1 cellular context compared by ENCODE assay signal in genomic region chr17:37489197-37490001, GRCh38.
A peak's percentile ranks its signal among the peaks of the same experiment; 100 is the strongest.
TF ChIP-seq lines count a peak whose summit lies in the region.

Gene DUSP14 (plus strand): TSS chr17:37489891. CDS start chr17:37512273, 22,382 bp downstream.

TF ChIP-seq in HepG2, 621 proteins besides CTCF, POLR2A, EP300 and RAD21 (continued from another document and continues in another):
- TF ChIP-seq ZSCAN5A (CRISPR knock-in tag; IDR thresholded peaks at IDR 0.05; ENCODE audit: borderline replicate concordance) (0 out of 2 replicates have a peak, but pooled peaks have one; percentile 70), GFI1 (CRISPR knock-in tag; IDR thresholded peaks at IDR 0.05; ENCODE audit: borderline replicate concordance) (no peak), NRL (CRISPR knock-in tag; IDR thresholded peaks at IDR 0.05; ENCODE audit: borderline replicate concordance) (peak; percentile 71; the same call in 1 of the 2 replicates), HDAC6 (IDR thresholded peaks at IDR 0.05; ENCODE audit: low read depth, low read length) (no peak), MLX (CRISPR knock-in tag; IDR thresholded peaks at IDR 0.05) (no peak), RCOR2 (CRISPR knock-in tag; IDR thresholded peaks at IDR 0.05) (no peak), ETV6 (CRISPR knock-in tag; conservative IDR thresholded peaks at IDR 0.05) (peak; percentile 82; the same call in 1 of the 2 replicates), HOXA3 (CRISPR knock-in tag; IDR thresholded peaks at IDR 0.05) (peak; percentile 28; the same call in 1 of the 2 replicates), ZNF530 (CRISPR knock-in tag; IDR thresholded peaks at IDR 0.05; ENCODE audit: low read depth) (no peak), TBL1XR1 (IDR thresholded peaks at IDR 0.05; ENCODE audit: borderline replicate concordance, low read length, partially characterized antibody) (no peak), TBX2 (CRISPR knock-in tag; IDR thresholded peaks at IDR 0.05; ENCODE audit: borderline replicate concordance) (peak; percentile 74; the same call in 1 of the 2 replicates), ZNF792 (CRISPR knock-in tag; IDR thresholded peaks at IDR 0.05) (no peak), PHF8 (CRISPR knock-in tag; IDR thresholded peaks at IDR 0.05) (peak; percentile 76), YEATS4 (CRISPR knock-in tag; IDR thresholded peaks at IDR 0.05; ENCODE audit: borderline replicate concordance) (peak; percentile 53; the same call in 1 of the 2 replicates), SUZ12 (IDR thresholded peaks at IDR 0.05; ENCODE audit: low read depth, low read length) (no peak), ADNP (CRISPR knock-in tag; IDR thresholded peaks at IDR 0.05) (no peak), ZNF446 (CRISPR knock-in tag; IDR thresholded peaks at IDR 0.05) (no peak), TOPORS (CRISPR knock-in tag; IDR thresholded peaks at IDR 0.05) (peak; percentile 42; the same call in 1 of the 2 replicates), MBD4 (IDR thresholded peaks at IDR 0.05; ENCODE audit: borderline replicate concordance, low read length) (no peak), RFX3 (CRISPR knock-in tag; IDR thresholded peaks at IDR 0.05) (no peak), NFAT5 (CRISPR knock-in tag; IDR thresholded peaks at IDR 0.05) (no peak), TFDP2 (CRISPR knock-in tag; IDR thresholded peaks at IDR 0.05) (no peak), ZFP91 (CRISPR knock-in tag; IDR thresholded peaks at IDR 0.05; ENCODE audit: borderline replicate concordance) (peak; percentile 71; the same call in 1 of the 2 replicates), ZNF30 (CRISPR knock-in tag; IDR thresholded peaks at IDR 0.05) (no peak), MEF2D (CRISPR knock-in tag; IDR thresholded peaks at IDR 0.05) (no peak), PHF21A (CRISPR knock-in tag; IDR thresholded peaks at IDR 0.05) (no peak), KLF12 (CRISPR knock-in tag; IDR thresholded peaks at IDR 0.05; ENCODE audit: borderline replicate concordance) (no peak), NFIC (IDR thresholded peaks at IDR 0.05; ENCODE audit: low read length) (no peak), SNAPC2 (CRISPR knock-in tag; IDR thresholded peaks at IDR 0.05) (peak; percentile 55; the same call in 1 of the 2 replicates), MXD1 (CRISPR knock-in tag; IDR thresholded peaks at IDR 0.05) (no peak; the same call in 1 of the 2 replicates), ZNF281 (CRISPR knock-in tag; IDR thresholded peaks at IDR 0.05; ENCODE audit: borderline replicate concordance) (no peak), MTF2 (CRISPR knock-in tag; IDR thresholded peaks at IDR 0.05; ENCODE audit: borderline replicate concordance) (no peak), BRD4 (CRISPR knock-in tag; IDR thresholded peaks at IDR 0.05) (peak; percentile 80; the same call in 1 of the 2 replicates), ZBTB39 (CRISPR knock-in tag; IDR thresholded peaks at IDR 0.05) (no peak), TOE1 (CRISPR knock-in tag; IDR thresholded peaks at IDR 0.05) (no peak), MAFK (conservative IDR thresholded peaks at IDR 0.05 in 1 of 2, IDR thresholded peaks at IDR 0.05 in 1 of 2; ENCODE audit: low read length in 2 of 2) (no peak), MED8 (CRISPR knock-in tag; IDR thresholded peaks at IDR 0.05; ENCODE audit: insufficient replicate concordance) (no peak), ARID2 (CRISPR knock-in tag; IDR thresholded peaks at IDR 0.05; ENCODE audit: borderline replicate concordance) (peak; percentile 83), JUNB (CRISPR knock-in tag; IDR thresholded peaks at IDR 0.05; ENCODE audit: borderline replicate concordance) (no peak), ZNF431 (CRISPR knock-in tag; IDR thresholded peaks at IDR 0.05; ENCODE audit: borderline replicate concordance, low read depth) (no peak), TFAP4 (IDR thresholded peaks at IDR 0.05; ENCODE audit: borderline replicate concordance, low read depth) (no peak), FOXK1 (CRISPR knock-in tag; IDR thresholded peaks at IDR 0.05; ENCODE audit: borderline replicate concordance, low read depth) (no peak), ZNF44 (CRISPR knock-in tag; IDR thresholded peaks at IDR 0.05) (no peak; the same call in 1 of the 2 replicates), LCORL (IDR thresholded peaks at IDR 0.05) (no peak), LCORL (CRISPR knock-in tag; IDR thresholded peaks at IDR 0.05) (no peak), ELF3 (CRISPR knock-in tag; IDR thresholded peaks at IDR 0.05) (peak; percentile 43; the same call in 1 of the 2 replicates)
